Comparison of ENCODE assay signal across 1 cellular context in the genomic region with DNA sequence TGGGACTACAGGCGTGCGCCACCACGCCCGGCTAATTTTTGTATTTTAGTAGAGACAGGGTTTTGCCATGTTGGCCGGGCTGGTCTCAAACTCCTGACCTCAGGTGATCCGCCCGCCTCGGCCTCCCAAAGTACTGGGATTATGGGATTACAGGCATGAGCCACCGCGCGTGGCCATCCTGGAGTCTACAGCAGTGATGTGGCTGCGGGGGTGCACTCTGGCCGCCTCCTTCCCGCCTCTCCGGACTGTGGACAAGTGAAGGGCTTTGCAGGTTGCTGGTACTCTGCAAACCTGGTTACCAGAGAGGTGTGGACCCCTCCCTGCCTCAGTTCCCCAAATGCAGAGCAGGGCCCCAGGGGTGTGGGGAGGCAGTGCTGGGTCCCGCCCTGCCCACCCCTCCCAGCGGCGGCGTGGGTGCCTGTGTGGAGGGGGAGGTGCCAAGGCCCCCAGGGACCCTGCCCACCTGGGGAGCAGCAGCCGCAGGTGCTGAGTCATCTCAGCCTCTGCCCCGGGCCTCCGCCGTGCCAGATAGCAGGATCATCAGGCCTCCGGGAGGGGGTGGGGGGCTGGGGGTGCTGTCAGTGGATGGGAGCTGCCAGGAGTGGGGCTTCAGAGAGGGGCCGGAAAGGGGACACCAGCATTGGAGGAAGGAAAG.
TF ChIP-seq lines count a peak whose summit lies in the region.

No MANE protein-coding gene starts in this region.

TF ChIP-seq in GM12878, 131 proteins besides CTCF, POLR2A, EP300 and RAD21 (continued from another document):
- TF ChIP-seq, protein P1, sequence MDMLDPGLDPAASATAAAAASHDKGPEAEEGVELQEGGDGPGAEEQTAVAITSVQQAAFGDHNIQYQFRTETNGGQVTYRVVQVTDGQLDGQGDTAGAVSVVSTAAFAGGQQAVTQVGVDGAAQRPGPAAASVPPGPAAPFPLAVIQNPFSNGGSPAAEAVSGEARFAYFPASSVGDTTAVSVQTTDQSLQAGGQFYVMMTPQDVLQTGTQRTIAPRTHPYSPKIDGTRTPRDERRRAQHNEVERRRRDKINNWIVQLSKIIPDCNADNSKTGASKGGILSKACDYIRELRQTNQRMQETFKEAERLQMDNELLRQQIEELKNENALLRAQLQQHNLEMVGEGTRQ (IDR thresholded peaks at IDR 0.05; ENCODE audit: borderline replicate concordance, low read depth, low read length): no peak
- TF ChIP-seq MTA3 (IDR thresholded peaks at IDR 0.05; ENCODE audit: borderline replicate concordance, low read length): no peak
- TF ChIP-seq SP1 (IDR thresholded peaks at IDR 0.05; ENCODE audit: low read depth, low read length): peak; percentile 51
- no peak for TF ChIP-seq E4F1 (IDR thresholded peaks at IDR 0.05; ENCODE audit: borderline replicate concordance, partially characterized antibody)
- no peak for TF ChIP-seq ZNF217 (IDR thresholded peaks at IDR 0.05)
- peak; percentile 68 for TF ChIP-seq RUNX3 (IDR thresholded peaks at IDR 0.05; ENCODE audit: low read length)
- TF ChIP-seq CHD1 (IDR thresholded peaks at IDR 0.05; ENCODE audit: low read depth, low read length): no peak
- peak in 1 of 2 experiments; percentile 70; a peak in 2 of 3 replicates for TF ChIP-seq EGR1 (IDR thresholded peaks at IDR 0.05; ENCODE audit: borderline replicate concordance in 1 of 2, low read depth in 2 of 2, low read length in 2 of 2)
- TF ChIP-seq, protein P2, sequence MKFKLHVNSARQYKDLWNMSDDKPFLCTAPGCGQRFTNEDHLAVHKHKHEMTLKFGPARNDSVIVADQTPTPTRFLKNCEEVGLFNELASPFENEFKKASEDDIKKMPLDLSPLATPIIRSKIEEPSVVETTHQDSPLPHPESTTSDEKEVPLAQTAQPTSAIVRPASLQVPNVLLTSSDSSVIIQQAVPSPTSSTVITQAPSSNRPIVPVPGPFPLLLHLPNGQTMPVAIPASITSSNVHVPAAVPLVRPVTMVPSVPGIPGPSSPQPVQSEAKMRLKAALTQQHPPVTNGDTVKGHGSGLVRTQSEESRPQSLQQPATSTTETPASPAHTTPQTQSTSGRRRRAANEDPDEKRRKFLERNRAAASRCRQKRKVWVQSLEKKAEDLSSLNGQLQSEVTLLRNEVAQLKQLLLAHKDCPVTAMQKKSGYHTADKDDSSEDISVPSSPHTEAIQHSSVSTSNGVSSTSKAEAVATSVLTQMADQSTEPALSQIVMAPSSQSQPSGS (IDR thresholded peaks at IDR 0.05; ENCODE audit: low read length): no peak
- TF ChIP-seq, protein P3, sequence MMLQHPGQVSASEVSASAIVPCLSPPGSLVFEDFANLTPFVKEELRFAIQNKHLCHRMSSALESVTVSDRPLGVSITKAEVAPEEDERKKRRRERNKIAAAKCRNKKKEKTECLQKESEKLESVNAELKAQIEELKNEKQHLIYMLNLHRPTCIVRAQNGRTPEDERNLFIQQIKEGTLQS (IDR thresholded peaks at IDR 0.05; ENCODE audit: borderline replicate concordance, extremely low read depth, low read depth, low read length): no peak
- TF ChIP-seq PRDM15 (CRISPR knock-in tag; IDR thresholded peaks at IDR 0.05): no peak
- TF ChIP-seq CEBPB (IDR thresholded peaks at IDR 0.05; ENCODE audit: borderline replicate concordance in 1 of 2, low read depth in 2 of 2, low read length in 2 of 2): no peak
- no peak for TF ChIP-seq TARDBP (IDR thresholded peaks at IDR 0.05; ENCODE audit: borderline replicate concordance)
- TF ChIP-seq E2F8 (IDR thresholded peaks at IDR 0.05; ENCODE audit: low read depth, partially characterized antibody): no peak
- no peak for TF ChIP-seq SMAD5 (IDR thresholded peaks at IDR 0.05; ENCODE audit: low read depth)
- TF ChIP-seq PAX5 (IDR thresholded peaks at IDR 0.05; ENCODE audit: borderline replicate concordance, low read depth, low read length): peak; percentile 28; the same call in 1 of the 2 replicates
- TF ChIP-seq HDAC6 (IDR thresholded peaks at IDR 0.05; ENCODE audit: unreplicated experiment): no peak
